ENCODE assay signal across 8 cellular contexts in the genomic region with DNA sequence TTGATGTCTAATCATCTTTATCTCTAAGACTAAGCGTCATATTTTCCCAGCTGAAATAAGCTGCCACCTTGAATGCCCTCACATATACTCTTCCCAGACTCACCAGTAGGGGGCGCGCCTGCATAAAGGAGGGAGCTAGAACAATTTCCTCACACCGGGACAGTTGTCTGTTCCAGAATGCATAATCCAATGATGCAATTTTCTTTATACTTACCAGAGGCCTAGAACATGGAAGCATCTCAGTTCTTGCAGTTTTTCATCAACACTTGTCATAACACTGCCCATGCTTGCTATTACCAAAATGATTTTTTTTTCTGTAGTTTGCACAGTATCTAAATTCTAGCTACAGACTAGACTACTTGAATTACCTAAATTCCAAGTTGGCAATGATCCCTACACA.
DNase-seq lines count a peak whose midpoint lies in the region; ATAC-seq and TF ChIP-seq lines count a peak whose summit lies in the region.

No MANE protein-coding gene starts in this region.

- no peaks in the 10 kb centered on the region for H3K36me3 ChIP-seq in PC-9 (ENCODE audit: low read depth)
- peaks cover 14% of the 10 kb centered on the region for H3K36me3 ChIP-seq in neutrophil

- no peak overlapping the region for H3K4me2 ChIP-seq in PC-9

- no peaks in the 10 kb centered on the region for H3K36me3 Mint-ChIP-seq in activated T-cell treated with anti-CD3 and anti-CD28 coated beads, Interleukin-2, amount 50 U/mL, for 72 hours (ENCODE audit: insufficient read depth in 2 of 2)

- no peak overlapping the region for H3K4me3 Mint-ChIP-seq in activated T-cell treated with anti-CD3 and anti-CD28 coated beads, Interleukin-2, amount 50 U/mL, for 72 hours

- peak; percentile 100 for TF ChIP-seq RAD21 in Ishikawa (IDR thresholded peaks at IDR 0.05; ENCODE audit: low read depth)

- H3K27me3 ChIP-seq in PC-9 (ENCODE audit: insufficient read depth, low read depth) (no peaks in the 10 kb centered on the region), neutrophil (no peaks in the 10 kb centered on the region)

- H3F3A ChIP-seq in PC-9 (ENCODE audit: insufficient read depth, low read depth), result no peaks in the 10 kb centered on the region

- H3K4me1 ChIP-seq in PC-9 (replicated peaks; ENCODE audit: insufficient read depth), result peaks cover 13% of the 10 kb centered on the region; the same call in 1 of the 2 replicates
- H3K4me1 ChIP-seq in neutrophil (ENCODE audit: control insufficient read depth in 1 of 2, insufficient read depth in 1 of 2, low read depth in 1 of 2, low read length in 1 of 2), result peaks cover 0 to 4% of the 10 kb centered on the region in 2 experiments

- TF ChIP-seq CTCF in PC-9 (conservative IDR thresholded peaks at IDR 0.05), result peak; percentile 93
- TF ChIP-seq CTCF in fibroblast of pulmonary artery (IDR thresholded peaks at IDR 0.05; ENCODE audit: low read length, missing control alignments), result peak; percentile 93
- TF ChIP-seq CTCF in neutrophil (IDR thresholded peaks at IDR 0.05), result peak; percentile 82

- no peak overlapping the region for H3K27ac Mint-ChIP-seq in activated T-cell treated with anti-CD3 and anti-CD28 coated beads, Interleukin-2, amount 50 U/mL, for 72 hours

- peaks cover 5% of the 10 kb centered on the region; the same call in 1 of the 2 replicates for H3K9me3 ChIP-seq in PC-9 (ENCODE audit: insufficient read depth, low read depth)
- H3K9me3 ChIP-seq in neutrophil, result no peaks in the 10 kb centered on the region

- ATAC-seq in activated T-cell treated with anti-CD3 and anti-CD28 coated beads, Interleukin-2, amount 50 U/mL, for 72 hours (replicated peaks in 1 of 2), result peak; percentile 60 to 73

- H4K20me1 ChIP-seq in PC-9 (ENCODE audit: insufficient read depth), result no peaks in the 10 kb centered on the region

- intact Hi-C loops in PC-9 (cut with micrococcal nuclease; ENCODE audit: unreplicated experiment), result loop anchor here (1.0 to 5.0 kb wide), 6 partner anchors 135 to 315 kb away; partner anchors contain the start of gene FRMD3

- TF ChIP-seq EP300 in Ishikawa (IDR thresholded peaks at IDR 0.05; ENCODE audit: borderline replicate concordance), result 0 out of 2 replicates have a peak, but pooled peaks have one; percentile 23

- no peaks in the 10 kb centered on the region for H3K4me1 Mint-ChIP-seq in activated T-cell treated with anti-CD3 and anti-CD28 coated beads, Interleukin-2, amount 50 U/mL, for 72 hours (ENCODE audit: low read depth)

- POLR2A ChIA-PET in PC-9 (lab: Charles Lee; ENCODE audit: unreplicated experiment), result interaction anchor here (0.6 kb wide), 1 partner anchor 299 kb away, joined by 3 read pairs; no protein-coding TSS in a partner anchor

- no peaks in the 10 kb centered on the region for H3K9me2 ChIP-seq in PC-9 (ENCODE audit: insufficient read depth)

- no peaks in the 10 kb centered on the region for H3K79me2 ChIP-seq in PC-9 (ENCODE audit: low read depth)

- H3K9me3 Mint-ChIP-seq in activated T-cell treated with anti-CD3 and anti-CD28 coated beads, Interleukin-2, amount 50 U/mL, for 72 hours, result no peaks in the 10 kb centered on the region

- no peak overlapping the region; the same call in 1 of the 2 replicates for H2AFZ ChIP-seq in PC-9

- CTCF ChIA-PET in PC-9 (lab: Charles Lee), result interaction anchor here (0.6 to 1.9 kb wide), 8 partner anchors 69 to 259 kb away, joined by 3 to 20 read pairs (median 3); no protein-coding TSS in a partner anchor

- no peaks in the 10 kb centered on the region for H3K27me3 Mint-ChIP-seq in activated T-cell treated with anti-CD3 and anti-CD28 coated beads, Interleukin-2, amount 50 U/mL, for 72 hours (ENCODE audit: low read depth)

- no peak overlapping the region; the same call in 1 of the 2 replicates for H3K27ac ChIP-seq in PC-9
- H3K27ac ChIP-seq in neutrophil, result no peak overlapping the region
- H3K27ac ChIP-seq in substantia nigra (ENCODE audit: low read depth, low read length, poor library complexity, severe bottlenecking), result no peak overlapping the region

- DNase-seq in Ammon's horn (ENCODE audit: low spot score), result peak; percentile 80
- peak; percentile 14 for DNase-seq in GM19238 (ENCODE audit: insufficient read length, low spot score)
- DNase-seq in PC-9, result peak; percentile 67 to 80
- DNase-seq in activated T-cell treated with anti-CD3 and anti-CD28 coated beads, Interleukin-2, amount 50 U/mL, for 72 hours, result peak; percentile 70 to 80
- DNase-seq in fibroblast of pulmonary artery (ENCODE audit: low read depth), result peak; percentile 89
- DNase-seq in substantia nigra (lab: John Stamatoyannopoulos, UW), result peak in 41 of 49 donors; percentile 1 to 80 (median 52)

- H3K4me3 ChIP-seq in PC-9, result no peak overlapping the region
- no peak overlapping the region for H3K4me3 ChIP-seq in fibroblast of pulmonary artery (replicated peaks; ENCODE audit: low read depth, low read length)
- H3K4me3 ChIP-seq in neutrophil (ENCODE audit: low read depth in 1 of 2, low read length in 1 of 2), result no peak overlapping the region

- no TSS peak for BruUV-seq in PC-9 (replicated peaks; lab: Mats Ljungman, UMichigan)

TF ChIP-seq in Ishikawa, 13 proteins besides CTCF, POLR2A, EP300 and RAD21:
- peak; percentile 85 for TF ChIP-seq CEBPB (IDR thresholded peaks at IDR 0.05)
- TF ChIP-seq TAF1 (IDR thresholded peaks at IDR 0.05; ENCODE audit: low read depth), result no peak
- no peak for TF ChIP-seq TCF12 (IDR thresholded peaks at IDR 0.05; ENCODE audit: low read depth)
- no peak for TF ChIP-seq EGR1 (IDR thresholded peaks at IDR 0.05)
- TF ChIP-seq NFIC (IDR thresholded peaks at IDR 0.05), result 0 out of 2 replicates have a peak, but pooled peaks have one; percentile 29
- TF ChIP-seq YY1 (IDR thresholded peaks at IDR 0.05; ENCODE audit: low read depth), result peak; percentile 21; the same call in 1 of the 2 replicates
- TF ChIP-seq TEAD4 (IDR thresholded peaks at IDR 0.05), result no peak
- no peak for TF ChIP-seq MAX (IDR thresholded peaks at IDR 0.05)
- no peak for TF ChIP-seq CREB1 (IDR thresholded peaks at IDR 0.05; ENCODE audit: low read depth)
- no peak for TF ChIP-seq USF1 (IDR thresholded peaks at IDR 0.05)
- TF ChIP-seq, protein P1, sequence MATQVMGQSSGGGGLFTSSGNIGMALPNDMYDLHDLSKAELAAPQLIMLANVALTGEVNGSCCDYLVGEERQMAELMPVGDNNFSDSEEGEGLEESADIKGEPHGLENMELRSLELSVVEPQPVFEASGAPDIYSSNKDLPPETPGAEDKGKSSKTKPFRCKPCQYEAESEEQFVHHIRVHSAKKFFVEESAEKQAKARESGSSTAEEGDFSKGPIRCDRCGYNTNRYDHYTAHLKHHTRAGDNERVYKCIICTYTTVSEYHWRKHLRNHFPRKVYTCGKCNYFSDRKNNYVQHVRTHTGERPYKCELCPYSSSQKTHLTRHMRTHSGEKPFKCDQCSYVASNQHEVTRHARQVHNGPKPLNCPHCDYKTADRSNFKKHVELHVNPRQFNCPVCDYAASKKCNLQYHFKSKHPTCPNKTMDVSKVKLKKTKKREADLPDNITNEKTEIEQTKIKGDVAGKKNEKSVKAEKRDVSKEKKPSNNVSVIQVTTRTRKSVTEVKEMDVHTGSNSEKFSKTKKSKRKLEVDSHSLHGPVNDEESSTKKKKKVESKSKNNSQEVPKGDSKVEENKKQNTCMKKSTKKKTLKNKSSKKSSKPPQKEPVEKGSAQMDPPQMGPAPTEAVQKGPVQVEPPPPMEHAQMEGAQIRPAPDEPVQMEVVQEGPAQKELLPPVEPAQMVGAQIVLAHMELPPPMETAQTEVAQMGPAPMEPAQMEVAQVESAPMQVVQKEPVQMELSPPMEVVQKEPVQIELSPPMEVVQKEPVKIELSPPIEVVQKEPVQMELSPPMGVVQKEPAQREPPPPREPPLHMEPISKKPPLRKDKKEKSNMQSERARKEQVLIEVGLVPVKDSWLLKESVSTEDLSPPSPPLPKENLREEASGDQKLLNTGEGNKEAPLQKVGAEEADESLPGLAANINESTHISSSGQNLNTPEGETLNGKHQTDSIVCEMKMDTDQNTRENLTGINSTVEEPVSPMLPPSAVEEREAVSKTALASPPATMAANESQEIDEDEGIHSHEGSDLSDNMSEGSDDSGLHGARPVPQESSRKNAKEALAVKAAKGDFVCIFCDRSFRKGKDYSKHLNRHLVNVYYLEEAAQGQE (IDR thresholded peaks at IDR 0.05; ENCODE audit: low read depth), result no peak
- TF ChIP-seq FOXM1 (IDR thresholded peaks at IDR 0.05; ENCODE audit: borderline replicate concordance, low read depth), result no peak

Comparison
In these comparisons a context has a peak if more than half of its experiments do, and no peak if none do; other contexts are left out.
1. DNase-seq: peak in every context shown above with its lines; median percentile 89 in fibroblast of pulmonary artery; 80 in Ammon's horn; 75 in activated T-cell treated with anti-CD3 and anti-CD28 coated beads, Interleukin-2, amount 50 U/mL, for 72 hours; 74 in PC-9; 52 in substantia nigra; 14 in GM19238.